In genomic region chr2:42673989-42674564, GRCh38 we compare ENCODE assay signal across 27 cellular contexts.
"Had no signal": no experiment of that assay in that cellular context is flagged by ENCODE, and none has a peak within 500 bp of the region (broad histone marks: within the 10 kb centered on the region; RNA-seq: fewer than 3 reads in every experiment).

No MANE protein-coding gene starts in this region.

- H3K9me3 ChIP-seq: heart right ventricle, sigmoid colon, stomach, transverse colon, uterus had no signal

- H3K36me3 ChIP-seq: neural progenitor cell, sigmoid colon, transverse colon, uterus had no signal

- H3K27me3 Mint-ChIP-seq: activated CD4-positive, alpha-beta T cell treated with anti-CD3 and anti-CD28 coated beads, Interleukin-2, amount 10 ng/mL, durations not matched to agents 7 days and 5 days; activated naive CD8-positive, alpha-beta T cell; dendritic cell treated with granulocyte-macrophage colony-stimulating factor and Interleukin-4, amounts not matched to agents 40 ng/mL and 50 ng/mL, for 4 days; naive thymus-derived CD8-positive, alpha-beta T cell; stimulated activated memory B cell treated with anti-CD40 and anti-IgM and Interleukin-4, amounts not matched to agents 10 μg/mL and 1 μg/mL and 100 μg/mL, for 72 hours had no signal

- DNase-seq: activated CD4-positive, alpha-beta T cell treated with anti-CD3 and anti-CD28 coated beads, Interleukin-2, amount 10 ng/mL, durations not matched to agents 7 days and 5 days; activated CD4-positive, CD25-positive, alpha-beta regulatory T cell treated with anti-CD3 and anti-CD28 coated beads, Interleukin-2, amount 50 U/mL, for 72 hours; activated CD8-positive, alpha-beta memory T cell treated with anti-CD3 and anti-CD28 coated beads for 24 hours; activated CD8-positive, alpha-beta memory T cell treated with anti-CD3 and anti-CD28 coated beads, Interleukin-2, amount 50 U/mL, for 4 hours; activated naive CD4-positive, alpha-beta T cell; activated T-cell treated with anti-CD3 and anti-CD28 coated beads, Interleukin-2, amount 50 U/mL, for 4 hours; effector CD4-positive, alpha-beta T cell; heart right ventricle; kidney; naive thymus-derived CD8-positive, alpha-beta T cell; posterior cingulate gyrus; sigmoid colon; stimulated activated CD4-positive, alpha-beta T cell treated with anti-CD3 and anti-CD28 coated beads, Interleukin-15, amount 100 ng/mL, for 24 hours; stomach; transverse colon; uterus had no signal

- ATAC-seq: activated T-cell treated with anti-CD3 and anti-CD28 coated beads, Interleukin-2, amount 50 U/mL, for 4 hours; heart right ventricle; naive thymus-derived CD8-positive, alpha-beta T cell; stimulated activated memory B cell treated with anti-CD40 and anti-IgM and Interleukin-4, amounts not matched to agents 10 μg/mL and 1 μg/mL and 100 μg/mL, for 72 hours had no signal

- H3K4me1 ChIP-seq: neural progenitor cell, uterus had no signal

- H3K4me3 Mint-ChIP-seq: activated CD4-positive, alpha-beta T cell treated with anti-CD3 and anti-CD28 coated beads, Interleukin-2, amount 10 ng/mL, durations not matched to agents 7 days and 5 days; activated naive CD8-positive, alpha-beta T cell; activated T-cell treated with anti-CD3 and anti-CD28 coated beads, Interleukin-2, amount 50 U/mL, for 4 hours; dendritic cell treated with granulocyte-macrophage colony-stimulating factor and Interleukin-4, amounts not matched to agents 40 ng/mL and 50 ng/mL, for 4 days; naive thymus-derived CD8-positive, alpha-beta T cell; neural progenitor cell; stimulated activated memory B cell treated with anti-CD40 and anti-IgM and Interleukin-4, amounts not matched to agents 10 μg/mL and 1 μg/mL and 100 μg/mL, for 72 hours; T-helper 2 cell treated with Interferon-gamma antibody and Interleukin-4, amounts not matched to agents 5 μg/mL and 100 μg/mL, for 36 hours had no signal

- H3K4me2 ChIP-seq: neural progenitor cell, smooth muscle cell had no signal

- H3K4me3 ChIP-seq: heart right ventricle, lung, neural progenitor cell, sigmoid colon, smooth muscle cell, stomach, transverse colon, uterus had no signal

- H2AFZ ChIP-seq: neural progenitor cell had no signal

- H3K9ac ChIP-seq: neural progenitor cell had no signal

- FAIRE-seq: astrocyte, endometrium, kidney had no signal

- H3K27ac ChIP-seq: heart right ventricle, sigmoid colon, stomach, transverse colon, uterus, VCaP had no signal

- H3K27me3 ChIP-seq: heart right ventricle, neural progenitor cell, sigmoid colon, stomach, transverse colon, uterus had no signal

- H3K9me3 Mint-ChIP-seq: activated CD4-positive, alpha-beta T cell treated with anti-CD3 and anti-CD28 coated beads, Interleukin-2, amount 10 ng/mL, durations not matched to agents 7 days and 5 days; activated T-cell treated with anti-CD3 and anti-CD28 coated beads, Interleukin-2, amount 50 U/mL, for 4 hours; activated T-helper 2 cell treated with anti-CD3 and anti-CD28 coated beads, Interferon-gamma antibody, Interleukin-2, Interleukin-4, amounts not matched to agents 10 μg/mL and 5 μg/mL and 100 μg/mL, durations not matched to agents 14 hours and 24 hours and 36 hours; dendritic cell treated with granulocyte-macrophage colony-stimulating factor and Interleukin-4, amounts not matched to agents 40 ng/mL and 50 ng/mL, for 4 days; naive thymus-derived CD8-positive, alpha-beta T cell; neural progenitor cell; stimulated activated memory B cell treated with anti-CD40 and anti-IgM and Interleukin-4, amounts not matched to agents 10 μg/mL and 1 μg/mL and 100 μg/mL, for 72 hours; T-helper 2 cell treated with Interferon-gamma antibody and Interleukin-4, amounts not matched to agents 5 μg/mL and 100 μg/mL, for 36 hours had no signal

- H3K27ac Mint-ChIP-seq: activated CD4-positive, alpha-beta T cell treated with anti-CD3 and anti-CD28 coated beads, Interleukin-2, amount 10 ng/mL, durations not matched to agents 7 days and 5 days; activated naive CD8-positive, alpha-beta T cell; activated T-helper 2 cell treated with anti-CD3 and anti-CD28 coated beads, Interferon-gamma antibody, Interleukin-2, Interleukin-4, amounts not matched to agents 10 μg/mL and 5 μg/mL and 100 μg/mL, durations not matched to agents 14 hours and 24 hours and 36 hours; dendritic cell treated with granulocyte-macrophage colony-stimulating factor and Interleukin-4, amounts not matched to agents 40 ng/mL and 50 ng/mL, for 4 days; neural progenitor cell; stimulated activated memory B cell treated with anti-CD40 and anti-IgM and Interleukin-4, amounts not matched to agents 10 μg/mL and 1 μg/mL and 100 μg/mL, for 72 hours; T-helper 2 cell treated with Interferon-gamma antibody and Interleukin-4, amounts not matched to agents 5 μg/mL and 100 μg/mL, for 36 hours had no signal
